In the genomic region with DNA sequence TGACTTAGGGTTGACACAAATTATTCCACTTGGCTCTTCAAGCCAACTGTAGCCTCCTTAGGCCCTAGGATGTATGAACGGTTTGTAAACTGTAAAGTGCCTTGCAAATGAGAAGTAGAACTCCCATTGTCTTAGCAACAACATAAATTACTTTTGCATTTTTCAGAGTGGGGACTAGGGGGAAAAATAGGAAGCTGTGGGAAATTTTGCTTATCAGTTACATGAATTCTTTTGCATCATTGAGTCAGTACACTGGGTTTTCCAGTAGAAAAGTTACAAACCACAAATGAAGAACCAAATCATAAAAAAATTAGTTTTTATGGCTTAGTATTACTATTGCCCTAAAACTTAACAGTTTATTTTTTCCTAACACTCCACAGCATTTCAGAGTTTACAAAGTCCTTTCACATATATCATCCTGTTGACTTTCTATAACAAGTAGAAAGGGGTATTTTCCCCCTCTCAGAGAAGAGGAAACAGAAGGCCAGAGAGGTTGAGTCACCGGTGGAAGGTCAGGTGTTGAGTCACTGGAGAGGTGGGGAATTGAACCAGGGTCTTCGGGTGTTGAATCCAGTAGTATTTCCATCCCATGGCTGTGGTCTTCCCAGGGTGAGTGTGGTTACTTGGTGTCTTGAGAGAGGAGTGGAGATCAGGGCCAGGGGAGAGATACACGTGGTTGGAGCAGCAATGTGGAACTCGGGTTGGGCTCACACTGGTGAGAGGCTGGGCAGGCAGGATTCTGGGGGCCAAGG, we compare ENCODE assay signal across 18 cellular contexts.
DNase-seq lines count a peak whose midpoint lies in the region; ATAC-seq, FAIRE-seq and TF ChIP-seq lines count a peak whose summit lies in the region.
"Had no signal": no experiment of that assay in that cellular context is flagged by ENCODE, and none has a peak within 500 bp of the region (broad histone marks: within the 10 kb centered on the region; RNA-seq: fewer than 3 reads in every experiment).

No MANE protein-coding gene starts in this region.

- H2AFZ ChIP-seq in H1 (ENCODE audit: low read length) (no peak overlapping the region), neuronal stem cell (ENCODE audit: low read length) (no peak overlapping the region)
- H2AFZ ChIP-seq: parathyroid adenoma had no signal

- no peak overlapping the region for H3K9ac ChIP-seq in H1 (replicated peaks in 1 of 4; ENCODE audit: extremely low read depth in 1 of 4, low read depth in 3 of 4, low read length in 3 of 4)
- no peak overlapping the region for H3K9ac ChIP-seq in neuronal stem cell (ENCODE audit: low read depth, low read length, poor library complexity)
- H3K9ac ChIP-seq: parathyroid adenoma had no signal

- H3K9me3 Mint-ChIP-seq in activated naive CD4-positive, alpha-beta T cell treated with anti-CD3 and anti-CD28 coated beads, Interleukin-2, amount 50 U/mL, for 24 hours: no peaks in the 10 kb centered on the region
- H3K9me3 Mint-ChIP-seq: central memory CD8-positive, alpha-beta T cell had no signal

- no peak overlapping the region for H3K14ac ChIP-seq in H1 (ENCODE audit: insufficient read length)
- no peak overlapping the region for H3K14ac ChIP-seq in neuronal stem cell (ENCODE audit: low read length)

- CTCF ChIA-PET in H1 (lab: Charles Lee; ENCODE audit: partially characterized antibody): interaction anchor here (0.8 to 3.8 kb wide), 4 partner anchors 13 to 89 kb away, joined by 3 to 25 read pairs (median 4); no protein-coding TSS in a partner anchor

- H2BK15ac ChIP-seq in H1 (ENCODE audit: low read length) (no peak overlapping the region), neuronal stem cell (ENCODE audit: low read length) (no peak overlapping the region)

- H4K5ac ChIP-seq in H1 (ENCODE audit: insufficient read length, low read depth, low read length): no peak overlapping the region

- H3K9me3 ChIP-seq in H1 (ENCODE audit: insufficient read depth in 2 of 2, low read depth in 1 of 2, low read length in 1 of 2) (no peaks in the 10 kb centered on the region), neuronal stem cell (replicated peaks in 1 of 2; ENCODE audit: control insufficient read depth in 2 of 2, insufficient read depth in 1 of 2, low read depth in 1 of 2, low read length in 2 of 2) (no peaks in the 10 kb centered on the region)
- H3K9me3 ChIP-seq: BE2C, heart right ventricle, SJSA1 had no signal

- no peaks in the 10 kb centered on the region for H3K79me1 ChIP-seq in H1 (ENCODE audit: low read depth, low read length)
- peaks cover 1% of the 10 kb centered on the region for H3K79me1 ChIP-seq in neuronal stem cell (ENCODE audit: low read depth, low read length)

- ATAC-seq in stimulated activated naive CD8-positive, alpha-beta T cell treated with anti-CD3 and anti-CD28 coated beads, Interleukin-15, Interleukin-2, amounts not matched to agents 100 U/mL and 50 U/mL, for 24 hours: peak; percentile 88
- ATAC-seq in GM18873 (IDR thresholded peaks at IDR 0.05; ENCODE audit: low FRiP score, unreplicated experiment): no peak
- ATAC-seq: heart right ventricle had no signal

- H3K56ac ChIP-seq in H1 (replicated peaks; ENCODE audit: insufficient read length, low read depth, low read length): no peak overlapping the region

- H3K4me1 Mint-ChIP-seq in activated naive CD4-positive, alpha-beta T cell treated with anti-CD3 and anti-CD28 coated beads, Interleukin-2, amount 50 U/mL, for 24 hours: peaks cover 16% of the 10 kb centered on the region
- H3K4me1 Mint-ChIP-seq: central memory CD8-positive, alpha-beta T cell had no signal

- H2BK5ac ChIP-seq in H1 (ENCODE audit: low read depth, low read length) (no peak overlapping the region), neuronal stem cell (ENCODE audit: low read length) (no peak overlapping the region)

- H3K23ac ChIP-seq in H1 (ENCODE audit: insufficient read length): no peak overlapping the region
- no peak overlapping the region for H3K23ac ChIP-seq in neuronal stem cell (ENCODE audit: low read depth, low read length, poor library complexity)

- H3K36me3 Mint-ChIP-seq in activated naive CD4-positive, alpha-beta T cell treated with anti-CD3 and anti-CD28 coated beads, Interleukin-2, amount 50 U/mL, for 24 hours: peaks cover 2% of the 10 kb centered on the region

- no peak for FAIRE-seq in H1 (lab: Jason Lieb, UNC)

- H3K27ac ChIP-seq in H1 (ENCODE audit: low read depth, low read length) (no peak overlapping the region), neuronal stem cell (replicated peaks; ENCODE audit: low read length) (no peak overlapping the region)
- H3K27ac ChIP-seq: parathyroid adenoma, SJSA1 had no signal

- no peak overlapping the region for H2BK20ac ChIP-seq in H1 (ENCODE audit: low read length)

- H3K4me3 ChIP-seq in H1 (ENCODE audit: extremely low read depth in 1 of 4, insufficient read depth in 2 of 4, low read depth in 3 of 4, low read length in 4 of 4) (no peak overlapping the region), neuronal stem cell (ENCODE audit: low read length in 2 of 2) (no peak overlapping the region)
- H3K4me3 ChIP-seq: SJSA1 had no signal

- no peak for TF ChIP-seq POLR2A in H1 (IDR thresholded peaks at IDR 0.05; ENCODE audit: control extremely low read depth in 1 of 2, low read depth in 2 of 2, low read length in 2 of 2)

- TF ChIP-seq EP300 in H1 (IDR thresholded peaks at IDR 0.05; ENCODE audit: borderline replicate concordance in 1 of 2, low read depth in 2 of 2, low read length in 2 of 2): no peak

- H3K4me1 ChIP-seq in H1 (replicated peaks in 1 of 4; ENCODE audit: control insufficient read depth in 3 of 4, insufficient read depth in 4 of 4, low read length in 3 of 4) (no peaks in the 10 kb centered on the region), neuronal stem cell (ENCODE audit: control insufficient read depth in 2 of 2, insufficient read depth in 1 of 2, low read depth in 1 of 2, low read length in 2 of 2) (no peaks in the 10 kb centered on the region)
- H3K4me1 ChIP-seq: BE2C, parathyroid adenoma, SJSA1 had no signal

- no peak overlapping the region for H2BK120ac ChIP-seq in H1 (replicated peaks; ENCODE audit: low read depth, low read length)
- no peak overlapping the region for H2BK120ac ChIP-seq in neuronal stem cell (ENCODE audit: low read depth, low read length)

- H3K23me2 ChIP-seq in H1 (ENCODE audit: low read depth, low read length): no peaks in the 10 kb centered on the region

- peak overlapping the region; percentile 12; the same call in 1 of the 2 replicates for H4K8ac ChIP-seq in H1 (ENCODE audit: extremely low read depth, insufficient read depth, low read length)
- no peak overlapping the region for H4K8ac ChIP-seq in neuronal stem cell (ENCODE audit: low read depth, low read length)

- no peaks in the 10 kb centered on the region for H3K79me2 ChIP-seq in H1 (ENCODE audit: control insufficient read depth in 1 of 2, insufficient read depth in 2 of 2, low read length in 2 of 2)
- H3K79me2 ChIP-seq: parathyroid adenoma had no signal

- no peak overlapping the region for H3K4ac ChIP-seq in H1 (replicated peaks; ENCODE audit: insufficient read length, low read depth, low read length)
- H3K4ac ChIP-seq in neuronal stem cell (ENCODE audit: low read length): no peak overlapping the region

- H4K20me1 ChIP-seq in H1 (replicated peaks in 1 of 2; ENCODE audit: control insufficient read depth in 1 of 2, insufficient read depth in 2 of 2, low read length in 2 of 2): no peaks in the 10 kb centered on the region

- TF ChIP-seq RAD21 in H1 (IDR thresholded peaks at IDR 0.05 in 1 of 2, conservative IDR thresholded peaks at IDR 0.05 in 1 of 2; ENCODE audit: low read depth in 2 of 2, low read length in 2 of 2): no peak

- POLR2A ChIA-PET in H1 (lab: Charles Lee; ENCODE audit: partially characterized antibody): no interaction called here

- H2AK5ac ChIP-seq in H1 (ENCODE audit: low read depth, low read length): no peak overlapping the region
- no peak overlapping the region for H2AK5ac ChIP-seq in neuronal stem cell (ENCODE audit: low read depth, low read length)

- H3K4me2 ChIP-seq in H1 (ENCODE audit: insufficient read depth in 1 of 2, low read depth in 2 of 2, low read length in 2 of 2) (no peak overlapping the region), neuronal stem cell (ENCODE audit: insufficient read depth, low read length, poor library complexity, severe bottlenecking) (no peak overlapping the region)

- peak overlapping the region; percentile 93 for H3K27ac Mint-ChIP-seq in activated naive CD4-positive, alpha-beta T cell treated with anti-CD3 and anti-CD28 coated beads, Interleukin-2, amount 50 U/mL, for 24 hours
- H3K27ac Mint-ChIP-seq: type B pancreatic cell had no signal

- peaks cover 3% of the 10 kb centered on the region for H3K27me3 Mint-ChIP-seq in activated naive CD4-positive, alpha-beta T cell treated with anti-CD3 and anti-CD28 coated beads, Interleukin-2, amount 50 U/mL, for 24 hours

- no peak overlapping the region for H3K18ac ChIP-seq in H1 (ENCODE audit: extremely low read depth, low read length)
- H3K18ac ChIP-seq in neuronal stem cell (ENCODE audit: low read length): no peak overlapping the region

- 78% methylated on average over 5 of the region's 5 CpGs; no CpG with 5 or more reads in 1 of the 2 experiments for WGBS in H1 (ENCODE audit: extremely low coverage in 1 of 2, insufficient coverage in 1 of 2, insufficient read length in 1 of 2, insufficient replicate concordance in 2 of 2, low coverage in 1 of 2, low lambda C conversion rate in 2 of 2, missing lambda C conversion rate in 1 of 2), 2 experiments
- WGBS in neuronal stem cell (ENCODE audit: extremely low coverage in 2 of 2, insufficient read length in 2 of 2, insufficient replicate concordance in 1 of 2), 2 donors: no CpG with 5 or more reads among the region's 5 CpGs

- TF ChIP-seq CTCF in H1 (IDR thresholded peaks at IDR 0.05; ENCODE audit: control extremely low read depth in 1 of 3, insufficient read depth in 1 of 3, low read depth in 1 of 3, low read length in 3 of 3): no peak

- DNase-seq in activated naive CD4-positive, alpha-beta T cell treated with anti-CD3 and anti-CD28 coated beads, Interleukin-2, amount 50 U/mL, for 16 hours: no peak
- peak; percentile 43 for DNase-seq in M059J (ENCODE audit: low read depth)
- DNase-seq in H1 (ENCODE audit: low read depth in 1 of 2, low spot score in 2 of 2): no peak
- peak; percentile 61 for DNase-seq in stimulated activated naive CD8-positive, alpha-beta T cell treated with anti-CD3 and anti-CD28 coated beads, Interleukin-15, Interleukin-2, amounts not matched to agents 100 U/mL and 50 U/mL, for 24 hours
- DNase-seq in stimulated activated naive CD4-positive, alpha-beta T cell (lab: John Stamatoyannopoulos, UW): no peak
- no peak for DNase-seq in neuronal stem cell (ENCODE audit: low spot score)
- DNase-seq: activated effector memory CD4-positive, alpha-beta T cell treated with Interleukin-2 at 50 U/mL for 16 hours; BE2C; DMS79 treated with DMSO at 0.1 percent for 48 hours; heart right ventricle; NCI-H1105; NCI-H2227 treated with DMSO at 0.1 percent for 48 hours had no signal

- peak overlapping the region; percentile 49 for H3K4me3 Mint-ChIP-seq in activated naive CD4-positive, alpha-beta T cell treated with anti-CD3 and anti-CD28 coated beads, Interleukin-2, amount 50 U/mL, for 24 hours
- H3K4me3 Mint-ChIP-seq: central memory CD8-positive, alpha-beta T cell; type B pancreatic cell had no signal

- H3K27me3 ChIP-seq in H1 (replicated peaks in 1 of 4; ENCODE audit: control insufficient read depth in 3 of 4, extremely low read depth in 1 of 4, insufficient read depth in 3 of 4, low read length in 3 of 4): no peaks in the 10 kb centered on the region
- no peaks in the 10 kb centered on the region for H3K27me3 ChIP-seq in neuronal stem cell (ENCODE audit: control insufficient read depth in 3 of 3, insufficient read depth in 3 of 3, low read depth in 1 of 3, low read length in 3 of 3)
- H3K27me3 ChIP-seq: BE2C, heart right ventricle, SJSA1 had no signal

- H3K36me3 ChIP-seq in H1 (ENCODE audit: control insufficient read depth in 2 of 4, insufficient read depth in 4 of 4, low read length in 3 of 4): no peaks in the 10 kb centered on the region
- no peaks in the 10 kb centered on the region for H3K36me3 ChIP-seq in neuronal stem cell (replicated peaks in 1 of 2; ENCODE audit: control insufficient read depth in 2 of 2, insufficient read depth in 2 of 2, low read length in 2 of 2)
- H3K36me3 ChIP-seq: BE2C, heart right ventricle, SJSA1 had no signal

- H2BK12ac ChIP-seq in H1 (ENCODE audit: low read depth, low read length) (no peak overlapping the region), neuronal stem cell (ENCODE audit: low read length) (no peak overlapping the region)

- H4K91ac ChIP-seq in H1 (replicated peaks; ENCODE audit: insufficient read length, low read length): no peak overlapping the region
- no peak overlapping the region for H4K91ac ChIP-seq in neuronal stem cell (ENCODE audit: low read depth, low read length, poor library complexity)

Comparison
In these comparisons a context has a peak if more than half of its experiments do, and no peak if none do; other contexts are left out.
1. DNase-seq: peak in M059J (single experiment) and stimulated activated naive CD8-positive, alpha-beta T cell treated with anti-CD3 and anti-CD28 coated beads, Interleukin-15, Interleukin-2, amounts not matched to agents 100 U/mL and 50 U/mL, for 24 hours (single experiment); none in activated naive CD4-positive, alpha-beta T cell treated with anti-CD3 and anti-CD28 coated beads, Interleukin-2, amount 50 U/mL, for 16 hours (single experiment), H1 (0 of 2), stimulated activated naive CD4-positive, alpha-beta T cell (0 of 6) and neuronal stem cell (single experiment).